ENCODE assay signal across 1 cellular context in genomic region chr14:35365130-35366047, GRCh38.
TF ChIP-seq lines count a peak whose summit lies in the region.

No MANE protein-coding gene starts in this region.

TF ChIP-seq in K562, 482 proteins besides CTCF, POLR2A, EP300 and RAD21 (continued from another document and continues in another):
- peak in 1 of 3 experiments; percentile 62; a peak in 1 of 6 replicates for TF ChIP-seq ZBTB11 (CRISPR knock-in tag; IDR thresholded peaks at IDR 0.05)
- TF ChIP-seq ARID1B (IDR thresholded peaks at IDR 0.05), result peak; percentile 74
- peak; percentile 38 for TF ChIP-seq BRD9 (IDR thresholded peaks at IDR 0.05; ENCODE audit: low read depth, partially characterized antibody)
- TF ChIP-seq DDX20 (tag; IDR thresholded peaks at IDR 0.05; ENCODE audit: low read depth), result no peak
- no peak for TF ChIP-seq ARID4B (CRISPR knock-in tag; IDR thresholded peaks at IDR 0.05)
- TF ChIP-seq PML (IDR thresholded peaks at IDR 0.05; ENCODE audit: low read length), result no peak
- TF ChIP-seq ZNF717 (CRISPR knock-in tag; IDR thresholded peaks at IDR 0.05), result no peak
- TF ChIP-seq HIVEP1 (CRISPR knock-in tag; IDR thresholded peaks at IDR 0.05), result 0 out of 2 replicates have a peak, but pooled peaks have one; percentile 29
- no peak for TF ChIP-seq ZMIZ1 (IDR thresholded peaks at IDR 0.05; ENCODE audit: low read depth in 2 of 2, low read length in 2 of 2)
- TF ChIP-seq MYC (IDR thresholded peaks at IDR 0.05; ENCODE audit: low read depth, low read length), result no peak; the same call in 1 of the 2 replicates
- no peak; the same call in 1 of the 2 replicates for TF ChIP-seq MYC (CRISPR knock-in tag; IDR thresholded peaks at IDR 0.05; ENCODE audit: borderline replicate concordance, low read depth)
- no peak for TF ChIP-seq MED1 (CRISPR knock-in tag; IDR thresholded peaks at IDR 0.05; ENCODE audit: borderline replicate concordance)
- no peak for TF ChIP-seq ZC3H8 (IDR thresholded peaks at IDR 0.05)
- no peak for TF ChIP-seq BRCA1 (IDR thresholded peaks at IDR 0.05)
- TF ChIP-seq BRCA1 (CRISPR knock-in tag; IDR thresholded peaks at IDR 0.05), result no peak
- TF ChIP-seq ZNF644 (tag; IDR thresholded peaks at IDR 0.05; ENCODE audit: low read depth), result peak; percentile 44; the same call in 1 of the 2 replicates
- TF ChIP-seq ZNF830 (CRISPR knock-in tag; IDR thresholded peaks at IDR 0.05), result no peak
- TF ChIP-seq FOXA3 (CRISPR knock-in tag; conservative IDR thresholded peaks at IDR 0.05 in 1 of 2, IDR thresholded peaks at IDR 0.05 in 1 of 2), result no peak
- TF ChIP-seq BCL6 (CRISPR knock-in tag; IDR thresholded peaks at IDR 0.05), result no peak
- no peak for TF ChIP-seq ZNF668 (CRISPR knock-in tag; IDR thresholded peaks at IDR 0.05)
- peak; percentile 34 for TF ChIP-seq USF2 (CRISPR knock-in tag; IDR thresholded peaks at IDR 0.05)
- TF ChIP-seq ZFP36 (IDR thresholded peaks at IDR 0.05; ENCODE audit: low read depth, low read length, partially characterized antibody), result no peak
- TF ChIP-seq EWSR1 (IDR thresholded peaks at IDR 0.05; ENCODE audit: borderline replicate concordance, low read depth, partially characterized antibody), result no peak
- no peak for TF ChIP-seq ZNF277 (CRISPR knock-in tag; IDR thresholded peaks at IDR 0.05; ENCODE audit: borderline replicate concordance)
- no peak for TF ChIP-seq ZFPM2 (CRISPR knock-in tag; IDR thresholded peaks at IDR 0.05)
- TF ChIP-seq ZNF140 (CRISPR knock-in tag; IDR thresholded peaks at IDR 0.05), result no peak
- TF ChIP-seq ARID3A (IDR thresholded peaks at IDR 0.05; ENCODE audit: borderline replicate concordance, low read depth, low read length), result no peak
- no peak for TF ChIP-seq HDAC6 (IDR thresholded peaks at IDR 0.05; ENCODE audit: low read depth, low read length)
- TF ChIP-seq SMARCC2 (IDR thresholded peaks at IDR 0.05; ENCODE audit: low read depth), result no peak
- no peak for TF ChIP-seq HEY1 (CRISPR knock-in tag; IDR thresholded peaks at IDR 0.05; ENCODE audit: borderline replicate concordance)
- no peak; the same call in 1 of the 2 replicates for TF ChIP-seq PTTG1 (tag; IDR thresholded peaks at IDR 0.05; ENCODE audit: low read depth)
- TF ChIP-seq CC2D1A (IDR thresholded peaks at IDR 0.05), result no peak
- TF ChIP-seq IRF1 (CRISPR knock-in tag; IDR thresholded peaks at IDR 0.05; ENCODE audit: borderline replicate concordance), result no peak
- TF ChIP-seq SMARCB1 (IDR thresholded peaks at IDR 0.05; ENCODE audit: insufficient read length, low read depth), result no peak
- no peak for TF ChIP-seq MEF2A (IDR thresholded peaks at IDR 0.05; ENCODE audit: control insufficient read depth, low read depth, low read length)
- TF ChIP-seq ZNF274 (IDR thresholded peaks at IDR 0.05; ENCODE audit: borderline replicate concordance, low read depth, low read length), result no peak
- TF ChIP-seq SFPQ (IDR thresholded peaks at IDR 0.05; ENCODE audit: low read depth, low read length), result no peak
- 0 out of 2 replicates have a peak, but pooled peaks have one; percentile 26 for TF ChIP-seq GATAD2A (IDR thresholded peaks at IDR 0.05)
- TF ChIP-seq SETDB1 (IDR thresholded peaks at IDR 0.05; ENCODE audit: low read length), result no peak
- no peak for TF ChIP-seq SMAD2 (IDR thresholded peaks at IDR 0.05; ENCODE audit: low read depth, low read length)
- peak; percentile 41 for TF ChIP-seq MAFK (IDR thresholded peaks at IDR 0.05; ENCODE audit: low read length)
- TF ChIP-seq SRSF9 (IDR thresholded peaks at IDR 0.05; ENCODE audit: borderline replicate concordance, low read depth, low read length), result no peak
- no peak for TF ChIP-seq NONO (IDR thresholded peaks at IDR 0.05; ENCODE audit: low read depth in 2 of 2, low read length in 1 of 2)
- TF ChIP-seq MAFG (tag; conservative IDR thresholded peaks at IDR 0.05), result no peak; the same call in 1 of the 2 replicates
- no peak for TF ChIP-seq ZKSCAN8 (CRISPR knock-in tag; IDR thresholded peaks at IDR 0.05)
